ENCODE assay signal across 8 cellular contexts in the genomic region with DNA sequence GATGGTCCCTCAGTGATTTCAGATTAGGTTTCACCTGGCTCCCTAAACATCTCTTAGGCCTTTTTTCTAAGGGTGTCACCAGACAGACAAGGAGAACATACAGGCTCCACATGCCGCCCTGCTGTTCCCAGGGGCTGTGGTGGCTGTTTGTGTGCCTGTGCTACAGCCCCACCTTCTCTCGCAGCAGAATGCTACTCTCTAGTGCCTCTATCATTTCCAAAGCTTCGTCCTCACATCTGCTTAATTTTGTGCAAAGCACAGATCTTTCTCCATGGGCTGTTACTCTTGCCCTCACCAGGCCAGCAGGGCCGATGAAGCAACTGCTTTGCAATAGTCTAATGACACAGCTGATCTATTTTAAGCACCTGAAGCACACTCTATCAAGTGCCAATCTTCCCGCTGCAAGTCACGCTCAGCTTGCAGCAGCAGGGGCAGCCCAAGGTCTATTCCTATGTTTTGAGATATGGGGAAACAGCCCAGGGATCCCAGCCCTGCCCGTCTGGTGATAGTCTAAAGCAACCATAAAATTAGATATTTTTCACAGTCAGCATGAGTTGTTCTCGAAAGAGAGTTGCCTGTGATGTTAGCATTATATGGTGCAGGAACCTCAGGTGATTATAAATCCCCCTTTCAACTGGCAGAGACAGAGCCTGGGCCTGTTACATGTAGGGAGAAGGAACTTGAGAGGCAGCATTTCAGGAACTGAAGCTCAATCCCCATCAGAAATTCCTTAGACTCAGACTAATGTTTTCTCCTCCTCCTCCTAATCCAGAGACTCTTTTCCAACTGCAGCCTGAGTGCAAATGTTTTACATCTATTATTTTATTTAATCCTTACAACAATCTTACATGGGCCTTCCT. TPM values are rescaled to one million over a fixed set of nuclear protein-coding genes. Genes with fewer than 3 reads are reported as not detected.
A peak's percentile ranks its signal among the peaks of the same experiment; 100 is the strongest.
DNase-seq lines count a peak whose midpoint lies in the region; ATAC-seq and TF ChIP-seq lines count a peak whose summit lies in the region.
"Had no signal": no experiment of that assay in that cellular context is flagged by ENCODE, and none has a peak within 500 bp of the region (broad histone marks: within the 10 kb centered on the region; RNA-seq: fewer than 3 reads in every experiment).

No MANE protein-coding gene starts in this region.

- H3K4me1 Mint-ChIP-seq in glutamatergic neuron (ENCODE audit: low read depth, unreplicated experiment) = peaks cover 39% of the 10 kb centered on the region
- H3K4me1 Mint-ChIP-seq in stimulated activated effector memory CD8-positive, alpha-beta T cell treated with anti-CD3 and anti-CD28 coated beads, Interleukin-12 subunit alpha, Interleukin-12 subunit beta, amount 100 ng/mL, for 72 hours = no peaks in the 10 kb centered on the region
- H3K4me1 Mint-ChIP-seq in activated CD4-positive, alpha-beta T cell treated with anti-CD3 and anti-CD28 coated beads, Interleukin-2, amount 10 ng/mL, durations not matched to agents 7 days and 5 days = no peaks in the 10 kb centered on the region

- peaks cover 19 to 41% (median 26%) of the 10 kb centered on the region in 4 donors for H3K4me1 ChIP-seq in stomach

- H3K27me3 ChIP-seq in stomach = no peaks in the 10 kb centered on the region

- intact Hi-C loops in stomach (cut with DNase I; ENCODE audit: low total_unique reads) = no loop called here

- POLR2A ChIA-PET in activated CD4-positive, alpha-beta T cell treated with anti-CD3 and anti-CD28 coated beads, Interleukin-2, amount 10 ng/mL, durations not matched to agents 7 days and 5 days (lab: Charles Lee) = no interaction called here

- peaks cover 9% of the 10 kb centered on the region for H3K27me3 Mint-ChIP-seq in glutamatergic neuron (ENCODE audit: unreplicated experiment)
- peaks cover 12% of the 10 kb centered on the region for H3K27me3 Mint-ChIP-seq in activated CD4-positive, alpha-beta T cell treated with anti-CD3 and anti-CD28 coated beads, Interleukin-2, amount 10 ng/mL, durations not matched to agents 7 days and 5 days
- H3K27me3 Mint-ChIP-seq: type B pancreatic cell had no signal

- H3K27ac ChIP-seq in substantia nigra (ENCODE audit: low read depth, low read length, poor library complexity, severe bottlenecking) (peak overlapping the region; percentile 27), stomach (peak overlapping the region in 1 of 5 donors; percentile 30)

- CTCF ChIA-PET in activated CD4-positive, alpha-beta T cell treated with anti-CD3 and anti-CD28 coated beads, Interleukin-2, amount 10 ng/mL, durations not matched to agents 7 days and 5 days (lab: Charles Lee) = interaction anchor here (1.9 kb wide), 1 partner anchor 13 kb away, joined by 6 read pairs; the partner anchor contains the start of gene ABLIM3

- peaks cover 9% of the 10 kb centered on the region for H3K9me3 Mint-ChIP-seq in glutamatergic neuron (ENCODE audit: unreplicated experiment)
- H3K9me3 Mint-ChIP-seq in stimulated activated effector memory CD8-positive, alpha-beta T cell treated with anti-CD3 and anti-CD28 coated beads, Interleukin-12 subunit alpha, Interleukin-12 subunit beta, amount 100 ng/mL, for 72 hours = no peaks in the 10 kb centered on the region
- H3K9me3 Mint-ChIP-seq in activated CD4-positive, alpha-beta T cell treated with anti-CD3 and anti-CD28 coated beads, Interleukin-2, amount 10 ng/mL, durations not matched to agents 7 days and 5 days = no peaks in the 10 kb centered on the region
- H3K9me3 Mint-ChIP-seq: type B pancreatic cell had no signal

- H3K4me3 ChIP-seq in stomach = no peak overlapping the region

- ATAC-seq in stimulated activated effector memory CD8-positive, alpha-beta T cell treated with anti-CD3 and anti-CD28 coated beads, Interleukin-12 subunit alpha, Interleukin-12 subunit beta, amount 100 ng/mL, for 72 hours = no peak

- no peak for TF ChIP-seq EP300 in stomach (IDR thresholded peaks at IDR 0.05)

- peak overlapping the region; percentile 93 for H3K27ac Mint-ChIP-seq in glutamatergic neuron (ENCODE audit: unreplicated experiment)
- no peak overlapping the region for H3K27ac Mint-ChIP-seq in stimulated activated effector memory CD8-positive, alpha-beta T cell treated with anti-CD3 and anti-CD28 coated beads, Interleukin-12 subunit alpha, Interleukin-12 subunit beta, amount 100 ng/mL, for 72 hours
- no peak overlapping the region for H3K27ac Mint-ChIP-seq in activated CD4-positive, alpha-beta T cell treated with anti-CD3 and anti-CD28 coated beads, Interleukin-2, amount 10 ng/mL, durations not matched to agents 7 days and 5 days
- H3K27ac Mint-ChIP-seq: type B pancreatic cell had no signal

- no peak for TF ChIP-seq POLR2A in stomach (IDR thresholded peaks at IDR 0.05)

- no peaks in the 10 kb centered on the region for H3K9me3 ChIP-seq in stomach

- no peaks in the 10 kb centered on the region for H3K36me3 Mint-ChIP-seq in glutamatergic neuron (ENCODE audit: unreplicated experiment)
- H3K36me3 Mint-ChIP-seq in stimulated activated effector memory CD8-positive, alpha-beta T cell treated with anti-CD3 and anti-CD28 coated beads, Interleukin-12 subunit alpha, Interleukin-12 subunit beta, amount 100 ng/mL, for 72 hours = no peaks in the 10 kb centered on the region
- H3K36me3 Mint-ChIP-seq in activated CD4-positive, alpha-beta T cell treated with anti-CD3 and anti-CD28 coated beads, Interleukin-2, amount 10 ng/mL, durations not matched to agents 7 days and 5 days (ENCODE audit: low read depth) = no peaks in the 10 kb centered on the region
- H3K36me3 Mint-ChIP-seq: type B pancreatic cell had no signal

- no peaks in the 10 kb centered on the region for H3K36me3 ChIP-seq in stomach

- TF ChIP-seq CTCF in glutamatergic neuron (IDR thresholded peaks at IDR 0.05; ENCODE audit: partially characterized antibody, unreplicated experiment) (no peak), stomach (IDR thresholded peaks at IDR 0.05) (no peak)

- peak overlapping the region; percentile 55 for H3K4me3 Mint-ChIP-seq in glutamatergic neuron (ENCODE audit: unreplicated experiment)
- no peak overlapping the region for H3K4me3 Mint-ChIP-seq in stimulated activated effector memory CD8-positive, alpha-beta T cell treated with anti-CD3 and anti-CD28 coated beads, Interleukin-12 subunit alpha, Interleukin-12 subunit beta, amount 100 ng/mL, for 72 hours
- no peak overlapping the region for H3K4me3 Mint-ChIP-seq in activated CD4-positive, alpha-beta T cell treated with anti-CD3 and anti-CD28 coated beads, Interleukin-2, amount 10 ng/mL, durations not matched to agents 7 days and 5 days
- H3K4me3 Mint-ChIP-seq: type B pancreatic cell had no signal

- DNase-seq in M059J (ENCODE audit: low read depth) = peak; percentile 77
- DNase-seq in RPMI7951 (ENCODE audit: low read depth) = peak; percentile 74
- DNase-seq in glutamatergic neuron = peak; percentile 47
- peak in 3 of 49 donors; percentile 12 to 59 (median 37) for DNase-seq in substantia nigra (lab: John Stamatoyannopoulos, UW)
- no peak for DNase-seq in stimulated activated effector memory CD8-positive, alpha-beta T cell treated with anti-CD3 and anti-CD28 coated beads, Interleukin-12 subunit alpha, Interleukin-12 subunit beta, amount 100 ng/mL, for 72 hours (ENCODE audit: low spot score in 2 of 2)
- no peak for DNase-seq in stomach
- DNase-seq in activated CD4-positive, alpha-beta T cell treated with anti-CD3 and anti-CD28 coated beads, Interleukin-2, amount 10 ng/mL, durations not matched to agents 7 days and 5 days = no peak

- WGBS in stomach, 5 donors = 68 to 80% (median 70%) methylated on average over 8 of the region's 8 CpGs

RNA-seq across cellular contexts. Expression of gene ABLIM3, which starts 12.7 kb away (rescaled TPM):
- total RNA-seq in M059J (2014; rRNA removed; shearing (Covaris generic)) = 36.7 and 40.7 TPM in 2 replicates
- total RNA-seq in RPMI7951 (2014; rRNA removed; shearing (Covaris generic)) = 19.1 and 25.1 TPM in 2 replicates
- 19.0 TPM for total RNA-seq in glutamatergic neuron (ENCODE audit: unreplicated experiment)
- total RNA-seq in stomach = 10 to 100 TPM in 2 of 5 donors, 1 to 10 TPM in 3; 4.6 to 17.1 (median 8.8) TPM
- 10 to 100 TPM in 2 of 3 donors, 1 to 10 TPM in 1; 8.2 to 21.4 (median 11.8) TPM for polyA plus RNA-seq in stomach
- not detected for total RNA-seq in activated CD4-positive, alpha-beta T cell treated with anti-CD3 and anti-CD28 coated beads, Interleukin-2, amount 10 ng/mL, durations not matched to agents 7 days and 5 days

Comparison
In these comparisons a context has a peak if more than half of its experiments do, and no peak if none do; other contexts are left out.
1. DNase-seq: peak in M059J (single experiment), RPMI7951 (single experiment) and glutamatergic neuron (single experiment); none in stimulated activated effector memory CD8-positive, alpha-beta T cell treated with anti-CD3 and anti-CD28 coated beads, Interleukin-12 subunit alpha, Interleukin-12 subunit beta, amount 100 ng/mL, for 72 hours (0 of 2), stomach (single experiment) and activated CD4-positive, alpha-beta T cell treated with anti-CD3 and anti-CD28 coated beads, Interleukin-2, amount 10 ng/mL, durations not matched to agents 7 days and 5 days (single experiment).
2. RNA of gene ABLIM3, which starts 12.7 kb away (total RNA-seq): 36.7 to 40.7 TPM in M059J, 19.1 to 25.1 TPM in RPMI7951, 19.0 TPM in glutamatergic neuron (single experiment) and 4.6 to 17.1 TPM in stomach; not detected in activated CD4-positive, alpha-beta T cell treated with anti-CD3 and anti-CD28 coated beads, Interleukin-2, amount 10 ng/mL, durations not matched to agents 7 days and 5 days; every median in the first group is over 4 times any median in the second.